Comparison of ENCODE assay signal across 8 cellular contexts in the genomic region with DNA sequence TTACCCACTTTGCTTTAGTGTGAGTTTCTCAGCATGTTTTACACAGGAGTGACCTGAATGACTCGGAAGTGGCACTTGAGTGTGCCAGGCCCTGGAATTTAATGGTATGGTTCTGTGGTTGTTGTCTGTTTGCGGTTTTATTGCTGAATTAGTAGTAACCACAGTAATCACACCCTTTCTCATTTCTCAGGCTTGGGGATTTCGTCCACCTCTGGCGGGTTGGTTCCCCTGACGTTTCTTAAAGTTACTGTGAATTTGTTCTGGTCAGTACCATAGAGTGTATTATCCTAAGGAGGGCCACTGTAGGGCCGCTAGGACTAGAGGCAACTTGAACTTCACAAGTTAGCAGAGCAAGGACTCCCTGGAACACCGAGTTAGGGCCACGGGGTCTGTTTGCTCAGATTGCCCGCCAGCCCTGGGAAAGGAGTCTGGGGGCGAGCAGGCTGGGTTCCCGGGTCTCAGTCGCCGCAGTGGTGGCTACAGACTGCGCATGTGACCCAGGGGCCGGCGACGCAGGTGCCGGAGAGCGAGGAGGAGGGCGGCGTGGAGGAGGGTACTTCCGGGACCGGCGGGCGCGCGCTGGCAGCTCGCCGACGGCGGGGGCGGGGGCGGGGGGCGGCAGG. TPM values are rescaled to one million over a fixed set of nuclear protein-coding genes. Genes with fewer than 3 reads are reported as not detected.
DNase-seq lines count a peak whose midpoint lies in the region; ATAC-seq and TF ChIP-seq lines count a peak whose summit lies in the region.

No MANE protein-coding gene starts in this region.

- H3K27ac Mint-ChIP-seq in T-cell: peak overlapping the region; percentile 96 to 97

- TF ChIP-seq CTCF in gastroesophageal sphincter (IDR thresholded peaks at IDR 0.05) (peak in 1 of 4 experiments; percentile 10), prostate gland (IDR thresholded peaks at IDR 0.05) (no peak)

- no peaks in the 10 kb centered on the region for H3K36me3 ChIP-seq in gastroesophageal sphincter
- no peaks in the 10 kb centered on the region for H3K36me3 ChIP-seq in prostate gland

- TF ChIP-seq EP300 in gastroesophageal sphincter (IDR thresholded peaks at IDR 0.05): no peak

- no peaks in the 10 kb centered on the region for H3K9me3 ChIP-seq in gastroesophageal sphincter
- H3K9me3 ChIP-seq in prostate gland: no peaks in the 10 kb centered on the region

- H3K4me1 ChIP-seq in gastroesophageal sphincter (peaks cover 0 to 16% (median 4%) of the 10 kb centered on the region in 3 donors), prostate gland (replicated peaks) (no peaks in the 10 kb centered on the region)

- peak; percentile 87 for ATAC-seq in GM19328 (IDR thresholded peaks at IDR 0.05; ENCODE audit: unreplicated experiment)
- peak; percentile 62 for ATAC-seq in HG03378 (IDR thresholded peaks at IDR 0.05; ENCODE audit: unreplicated experiment)
- ATAC-seq in T-cell (replicated peaks in 1 of 4): peak in 1 of 4 experiments; percentile 70
- peak; percentile 51 for ATAC-seq in gastroesophageal sphincter

- peaks cover 0 to 2% of the 10 kb centered on the region in 2 donors for H3K27me3 Mint-ChIP-seq in T-cell

- H3K27ac ChIP-seq in gastroesophageal sphincter (peak overlapping the region; percentile 20 to 88 (median 80)), prostate gland (peak overlapping the region; percentile 78 to 80)

- CTCF ChIA-PET in T-cell (lab: Charles Lee): interaction anchor here in 1 of 2 donors (1.1 to 1.2 kb wide), 2 partner anchors 26 to 27 kb away, joined by 4 to 9 read pairs; partner anchors contain the start of gene NDUFAF4

- H3K27me3 ChIP-seq in gastroesophageal sphincter (no peaks in the 10 kb centered on the region), prostate gland (replicated peaks; ENCODE audit: insufficient read depth) (no peaks in the 10 kb centered on the region)

- H3K4me1 Mint-ChIP-seq in T-cell: peaks cover 36 to 44% (median 43%) of the 10 kb centered on the region in 3 donors

- peaks cover 10% of the 10 kb centered on the region for H3K36me3 Mint-ChIP-seq in T-cell

- DNase-seq in EL (peak; percentile 2), T-cell (peak in 4 of 34 experiments; percentile 0 to 27 (median 3)), prostate gland (ENCODE audit: low spot score) (no peak), COLO829 (ENCODE audit: low spot score) (no peak), GDM1 (lab: John Stamatoyannopoulos, UW) (no peak)

- H3K4me3 Mint-ChIP-seq in T-cell: peak overlapping the region; percentile 91 to 96 (median 94)

- H3K4me3 ChIP-seq in gastroesophageal sphincter: peak overlapping the region; percentile 68
- H3K4me3 ChIP-seq in prostate gland: peak overlapping the region; percentile 45 to 50

- POLR2A ChIA-PET in T-cell (lab: Charles Lee): interaction anchor here in 1 of 2 donors (0.6 to 1.4 kb wide), 7 partner anchors 16 to 403 kb away, joined by 3 to 16 read pairs (median 4); partner anchors contain the start of genes NDUFAF4 and UFL1

- TF ChIP-seq POLR2A in gastroesophageal sphincter (IDR thresholded peaks at IDR 0.05) (peak in 1 of 2 donors; percentile 10), prostate gland (IDR thresholded peaks at IDR 0.05) (no peak)

- intact Hi-C loops in prostate gland (cut with DNase I): no loop called here

- WGBS in gastroesophageal sphincter (ENCODE audit: low coverage in 1 of 2), 2 donors: 33 to 79% methylated on average over 2 to 4 of the region's 34 CpGs
- 2% methylated on average over 30 of the region's 34 CpGs for WGBS in prostate gland

- H3K9me3 Mint-ChIP-seq in T-cell: no peaks in the 10 kb centered on the region

RNA-seq across cellular contexts. Expression of gene KLHL32, which starts 0.5 kb away (rescaled TPM):
- total RNA-seq in T-cell (1 to 10 TPM; 2.3 to 4.5 (median 3.1) TPM), gastroesophageal sphincter (1 to 10 TPM in 1 of 4 donors, under 1 TPM in 1, not detected in 2; 0.15 to 1.1 TPM), prostate gland (1 to 10 TPM in 1 of 2 donors, under 1 TPM in 1; 0.41 to 6.8 TPM)

RNA-seq across cellular contexts. Expression of gene NDUFAF4, which starts 26.3 kb away (rescaled TPM):
- total RNA-seq in T-cell (10 to 100 TPM; 22.1 to 29.0 (median 24.5) TPM), gastroesophageal sphincter (10 to 100 TPM; 14.5 to 39.4 (median 27.4) TPM), prostate gland (10 to 100 TPM; 15.6 to 29.9 TPM)
